8 cellular contexts compared by ENCODE assay signal in genomic region chr6:52881996-52882841, GRCh38. TPM values are rescaled to one million over a fixed set of nuclear protein-coding genes. Genes with fewer than 3 reads are reported as not detected.
DNase-seq lines count a peak whose midpoint lies in the region; ATAC-seq and TF ChIP-seq lines count a peak whose summit lies in the region.

No MANE protein-coding gene starts in this region.

- ATAC-seq in HG02678 (IDR thresholded peaks at IDR 0.05; ENCODE audit: unreplicated experiment) (peak; percentile 100), right cardiac atrium (peak; percentile 98 to 99)

- peaks cover 0 to 8% of the 10 kb centered on the region in 2 donors for H3K4me1 ChIP-seq in adrenal gland (replicated peaks in 1 of 2)
- no peaks in the 10 kb centered on the region for H3K4me1 ChIP-seq in right cardiac atrium (ENCODE audit: control insufficient read depth, insufficient read depth, low read length)

- H3K4me3 ChIP-seq in SU-DHL-6 (ENCODE audit: insufficient read depth, low read length, poor library complexity, severe bottlenecking) (no peak overlapping the region), adrenal gland (peak overlapping the region; percentile 29 to 64 (median 58)), right cardiac atrium (ENCODE audit: low read length) (peak overlapping the region; percentile 42)

- 7 to 22% (median 11%) methylated on average over 18 of the region's 18 CpGs for WGBS in adrenal gland, 4 donors
- 13% methylated on average over 18 of the region's 18 CpGs for WGBS in right cardiac atrium

- H3F3A ChIP-seq in SU-DHL-6 (ENCODE audit: insufficient read depth) = no peaks in the 10 kb centered on the region

- DNase-seq in NCI-H1092 treated with DMSO at 0.1 percent for 48 hours (lab: John Stamatoyannopoulos, UW) (peak; percentile 77), adrenal gland (peak; percentile 78 to 91 (median 83)), right cardiac atrium (peak; percentile 50 to 78 (median 73)), renal cortical epithelial cell (ENCODE audit: low read depth) (peak; percentile 72), posterior vena cava (ENCODE audit: low spot score) (no peak)

- H3K9me3 ChIP-seq in SU-DHL-6 (ENCODE audit: insufficient read depth, low read length) (no peaks in the 10 kb centered on the region), adrenal gland (replicated peaks in 1 of 3) (no peaks in the 10 kb centered on the region), right cardiac atrium (ENCODE audit: control insufficient read depth, low read length) (no peaks in the 10 kb centered on the region)

- H3K9me2 ChIP-seq in SU-DHL-6 (replicated peaks; ENCODE audit: insufficient read depth, low read length) = no peaks in the 10 kb centered on the region

- TF ChIP-seq CTCF in GM12874 (IDR thresholded peaks at IDR 0.05; ENCODE audit: insufficient read depth, low read depth, low read length) (peak; percentile 82), SU-DHL-6 (IDR thresholded peaks at IDR 0.05; ENCODE audit: insufficient read depth, low read length, poor library complexity, severe bottlenecking) (peak; percentile 97), adrenal gland (IDR thresholded peaks at IDR 0.05) (peak; percentile 70 to 88 (median 86))

- no peaks in the 10 kb centered on the region for H3K79me2 ChIP-seq in SU-DHL-6 (ENCODE audit: insufficient read depth, low read length)

- intact Hi-C loops in adrenal gland (cut with DNase I) = no loop called here
- intact Hi-C loops in right cardiac atrium (cut with DNase I) = no loop called here
- intact Hi-C loops in posterior vena cava (cut with DNase I) = loop anchor here in 1 of 2 donors (10.0 kb wide), 1 partner anchor 173 kb away; no protein-coding TSS in a partner anchor

- H3K9ac ChIP-seq in SU-DHL-6 (ENCODE audit: low read length) = no peak overlapping the region

- peak overlapping the region; percentile 28 for H3K4me2 ChIP-seq in SU-DHL-6 (ENCODE audit: low read depth, low read length, poor library complexity, severe bottlenecking)

- peak in 1 of 2 donors; percentile 59 for TF ChIP-seq POLR2A in adrenal gland (IDR thresholded peaks at IDR 0.05)

- no peaks in the 10 kb centered on the region for H4K20me1 ChIP-seq in SU-DHL-6 (ENCODE audit: low read depth, low read length)

- H3K27ac ChIP-seq in SU-DHL-6 (ENCODE audit: low read depth, low read length) (no peak overlapping the region), adrenal gland (peak overlapping the region; percentile 48 to 92 (median 87)), right cardiac atrium (ENCODE audit: low read length) (no peak overlapping the region)

- no peak overlapping the region for H2AFZ ChIP-seq in SU-DHL-6 (ENCODE audit: low read depth, low read length, severe bottlenecking)

- no peaks in the 10 kb centered on the region for H3K36me3 ChIP-seq in SU-DHL-6 (ENCODE audit: low read length)
- no peaks in the 10 kb centered on the region for H3K36me3 ChIP-seq in adrenal gland (replicated peaks in 1 of 2)

- H3K27me3 ChIP-seq in SU-DHL-6 (ENCODE audit: low read length) (no peaks in the 10 kb centered on the region), adrenal gland (no peaks in the 10 kb centered on the region), right cardiac atrium (ENCODE audit: control insufficient read depth, insufficient read depth) (no peaks in the 10 kb centered on the region)

RNA-seq across cellular contexts. Expression of gene GSTA3, which starts 27.3 kb away (rescaled TPM):
- total RNA-seq in adrenal gland = 100 to 1,000 TPM in 1 of 8 donors, 10 to 100 TPM in 7; 12.7 to 179 (median 36.4) TPM
- 100 to 1,000 TPM in 1 of 3 donors, 10 to 100 TPM in 1, 1 to 10 TPM in 1; 8.1 to 431 (median 76.4) TPM for polyA plus RNA-seq in adrenal gland
- not detected for total RNA-seq in right cardiac atrium
- polyA plus RNA-seq in right cardiac atrium = not detected
- total RNA-seq in renal cortical epithelial cell = not detected in 2 replicates
- not detected for total RNA-seq in posterior vena cava

RNA-seq across cellular contexts. Expression of gene GSTA5, which starts 41.6 kb away (rescaled TPM):
- total RNA-seq in adrenal gland (not detected), right cardiac atrium (not detected), renal cortical epithelial cell (not detected in 2 replicates), posterior vena cava (not detected)
- polyA plus RNA-seq in adrenal gland (not detected), right cardiac atrium (not detected)

Comparison
In these comparisons a context has a peak if more than half of its experiments do, and no peak if none do; other contexts are left out.
1. H3K27ac ChIP-seq: peak in adrenal gland (5 of 5); none in SU-DHL-6 (single experiment) and right cardiac atrium (single experiment).
2. RNA of gene GSTA3, which starts 27.3 kb away (total RNA-seq): 12.7 to 179 TPM in adrenal gland; not detected in right cardiac atrium, not detected in renal cortical epithelial cell and not detected in posterior vena cava; every median in the first group is over 10 times any median in the second.
3. Peak in every context shown above with its lines, with median percentiles within 50 percentile points of each other: CTCF ChIP-seq.